In the genomic region with DNA sequence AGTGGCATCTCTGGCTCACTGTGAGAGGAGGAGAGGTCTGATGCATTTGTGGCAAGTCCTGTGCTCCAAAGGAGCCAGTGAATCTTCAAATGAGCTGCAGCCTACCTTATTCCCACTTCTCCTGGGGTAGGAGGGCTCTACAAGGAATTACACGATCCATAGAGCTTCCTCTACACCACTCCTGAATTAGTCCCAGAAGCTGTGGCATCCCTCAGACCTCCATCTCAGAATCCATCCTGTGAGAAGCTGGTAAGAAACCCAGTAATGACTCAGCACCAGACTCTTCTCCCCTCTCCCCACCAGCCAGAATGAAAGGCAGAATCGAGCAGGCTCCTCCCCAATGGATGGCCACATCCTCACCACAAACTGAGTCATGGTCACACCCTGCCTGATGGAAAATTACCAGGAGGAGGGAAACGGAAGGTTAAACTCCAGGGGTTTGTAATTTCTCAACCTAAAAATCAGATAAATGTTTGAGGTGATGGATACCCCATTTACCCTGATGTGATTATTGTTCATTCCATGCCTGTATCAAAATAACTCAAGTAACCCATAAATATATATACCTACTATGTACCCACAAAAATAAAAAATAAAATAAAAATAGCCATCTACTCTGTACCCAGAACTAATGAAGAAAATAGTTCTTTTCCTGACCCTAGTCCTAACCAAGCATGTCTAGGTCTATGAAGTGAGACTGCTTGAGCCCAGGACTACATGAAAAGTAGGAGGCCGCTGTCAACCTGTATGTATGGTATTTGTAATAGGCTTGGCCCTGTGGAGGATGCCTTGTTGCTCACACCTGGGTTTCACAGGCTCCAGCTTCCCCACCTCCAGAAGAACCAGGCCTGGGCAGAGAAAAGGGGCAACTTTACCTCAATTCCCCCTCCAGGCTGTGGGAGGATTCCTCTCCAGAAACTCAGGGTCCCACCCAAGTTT, we compare ENCODE assay signal across 8 cellular contexts. TPM values are rescaled to one million over a fixed set of nuclear protein-coding genes. Genes with fewer than 3 reads are reported as not detected.
DNase-seq lines count a peak whose midpoint lies in the region; ATAC-seq, FAIRE-seq and TF ChIP-seq lines count a peak whose summit lies in the region.

No MANE protein-coding gene starts in this region.

- H3K9me3 ChIP-seq in GM12878 (replicated peaks; ENCODE audit: control insufficient read depth, insufficient read depth, low read length), result no peaks in the 10 kb centered on the region

- peak overlapping the region; percentile 89 for H3K27ac Mint-ChIP-seq in T-helper 1 cell treated with Interleukin-12 subunit alpha and Interleukin-12 subunit beta and Interleukin-4 antibody, amounts not matched to agents 30 μg/mL and 1 μg/mL, for 36 hours

- DNase-seq in AG09319 (ENCODE audit: extremely low read depth, low read depth) (peak; percentile 92), GM19239 (ENCODE audit: insufficient read length, low spot score) (no peak), GM12878 (ENCODE audit: low read depth, low spot score) (peak; percentile 51), kidney tubule cell (ENCODE audit: low spot score) (peak; percentile 97), NCI-H146 treated with DMSO at 0.1 percent for 48 hours (lab: John Stamatoyannopoulos, UW; ENCODE audit: unreplicated experiment) (no peak)
- DNase-seq in stimulated activated CD8-positive, alpha-beta memory T cell treated with anti-CD3 and anti-CD28 coated beads, Interleukin-7, amount 100 ng/mL, for 24 hours (ENCODE audit: low read depth), result peak; percentile 54

- RAD21 ChIA-PET in GM12878 (lab: Charles Lee; ENCODE audit: unreplicated experiment), result interaction anchor here (0.5 to 1.2 kb wide), 3 partner anchors 10 to 86 kb away, joined by 3 to 10 read pairs (median 3); no protein-coding TSS in a partner anchor

- no peak for TF ChIP-seq EP300 in GM12878 (IDR thresholded peaks at IDR 0.05; ENCODE audit: borderline replicate concordance in 1 of 2, control insufficient read depth in 1 of 2, low read depth in 2 of 2, low read length in 2 of 2)

- no peaks in the 10 kb centered on the region for H3K27me3 Mint-ChIP-seq in T-helper 1 cell treated with Interleukin-12 subunit alpha and Interleukin-12 subunit beta and Interleukin-4 antibody, amounts not matched to agents 30 μg/mL and 1 μg/mL, for 36 hours (ENCODE audit: low read depth)

- ATAC-seq in HG03558 (IDR thresholded peaks at IDR 0.05; ENCODE audit: extremely low read depth, unreplicated experiment) (peak; percentile 45), GM12878 (peak; percentile 96)

- H3K4me3 Mint-ChIP-seq in T-helper 1 cell treated with Interleukin-12 subunit alpha and Interleukin-12 subunit beta and Interleukin-4 antibody, amounts not matched to agents 30 μg/mL and 1 μg/mL, for 36 hours, result peak overlapping the region; percentile 75

- BruUV-seq in GM12878 (replicated peaks; lab: Mats Ljungman, UMichigan), result no TSS peak

- WGBS in GM12878 (ENCODE audit: insufficient coverage, insufficient replicate concordance, low lambda C conversion rate, missing lambda C conversion rate), result 8% methylated on average over 4 of the region's 4 CpGs

- peak overlapping the region; percentile 30; the same call in 1 of the 2 replicates for H3K9ac ChIP-seq in GM12878 (ENCODE audit: control insufficient read depth, insufficient read depth, low read length)

- SMC1A ChIA-PET in GM12878 (lab: Charles Lee; ENCODE audit: uncharacterized antibody, unreplicated experiment), result interaction anchor here (1.3 to 1.4 kb wide), 2 partner anchors 9 to 11 kb away, joined by 4 read pairs; no protein-coding TSS in a partner anchor

- peaks cover 33% of the 10 kb centered on the region for H3K4me1 Mint-ChIP-seq in T-helper 1 cell treated with Interleukin-12 subunit alpha and Interleukin-12 subunit beta and Interleukin-4 antibody, amounts not matched to agents 30 μg/mL and 1 μg/mL, for 36 hours (ENCODE audit: low read depth)

- CTCF ChIA-PET in GM12878 (lab: Yijun Ruan, JAX), result interaction anchor here (1.0 to 2.7 kb wide), 3 partner anchors 10 to 11 kb away, joined by 3 to 12 read pairs (median 7); no protein-coding TSS in a partner anchor

- peak overlapping the region; percentile 59; the same call in 1 of the 2 replicates for H3K4me3 ChIP-seq in GM12878

- H3K36me3 ChIP-seq in GM12878 (ENCODE audit: control insufficient read depth in 2 of 2, insufficient read depth in 2 of 2, low read length in 1 of 2), result peaks cover 6 to 12% of the 10 kb centered on the region in 2 experiments

- no peak overlapping the region for H2AFZ ChIP-seq in GM12878 (ENCODE audit: control insufficient read depth, low read depth, low read length)

- no peak for TF ChIP-seq RAD21 in GM12878 (IDR thresholded peaks at IDR 0.05; ENCODE audit: insufficient read depth, low read depth, low read length)

- POLR2A ChIA-PET in GM12878 (lab: Charles Lee), result interaction anchor here (0.6 to 1.1 kb wide), 4 partner anchors 9 to 1730 kb away, joined by 3 to 11 read pairs (median 4); no protein-coding TSS in a partner anchor

- H3K27ac ChIP-seq in GM12878 (ENCODE audit: control insufficient read depth, insufficient read depth), result peak overlapping the region; percentile 67

- intact Hi-C loops in GM12878 (cut with micrococcal nuclease; ENCODE audit: unreplicated experiment), result no loop called here

- peaks cover 25% of the 10 kb centered on the region for H3K36me3 Mint-ChIP-seq in T-helper 1 cell treated with Interleukin-12 subunit alpha and Interleukin-12 subunit beta and Interleukin-4 antibody, amounts not matched to agents 30 μg/mL and 1 μg/mL, for 36 hours (ENCODE audit: low read depth)

- no peak for TF ChIP-seq POLR2A in GM12878 (IDR thresholded peaks at IDR 0.05; ENCODE audit: low read depth, low read length)

- peak overlapping the region; percentile 67 for H3K4me2 ChIP-seq in GM12878 (ENCODE audit: control insufficient read depth, insufficient read depth)

- no peaks in the 10 kb centered on the region for H4K20me1 ChIP-seq in GM12878 (ENCODE audit: control insufficient read depth, insufficient read depth)

- TF ChIP-seq CTCF in AG09319 (IDR thresholded peaks at IDR 0.05; ENCODE audit: low read depth, low read length) (no peak), GM12878 (IDR thresholded peaks at IDR 0.05 in 2 of 3, conservative IDR thresholded peaks at IDR 0.05 in 1 of 3; ENCODE audit: control insufficient read depth in 2 of 3, extremely low read depth in 1 of 3, insufficient read depth in 1 of 3, low read depth in 3 of 3, low read length in 3 of 3) (no peak)

- H3K27me3 ChIP-seq in GM12878 (replicated peaks in 1 of 2; ENCODE audit: control insufficient read depth in 2 of 2, insufficient read depth in 2 of 2, low read length in 1 of 2), result no peaks in the 10 kb centered on the region

- FAIRE-seq in GM19239 (lab: Jason Lieb, UNC), result peak; percentile 87
- peak; percentile 44 for FAIRE-seq in GM12878 (lab: Jason Lieb, UNC)

- H3K4me1 ChIP-seq in GM12878 (ENCODE audit: control insufficient read depth, insufficient read depth, low read length), result peaks cover 8% of the 10 kb centered on the region; the same call in 1 of the 2 replicates

- H3K9me3 Mint-ChIP-seq in T-helper 1 cell treated with Interleukin-12 subunit alpha and Interleukin-12 subunit beta and Interleukin-4 antibody, amounts not matched to agents 30 μg/mL and 1 μg/mL, for 36 hours, result no peaks in the 10 kb centered on the region

- no peaks in the 10 kb centered on the region; the same call in 1 of the 2 replicates for H3K79me2 ChIP-seq in GM12878 (ENCODE audit: control insufficient read depth, insufficient read depth, low read length)

- in situ Hi-C loops in GM12878 (cut with MboI), result no loop called here

RNA-seq across cellular contexts. Expression of a gene that starts 6.6 kb away (rescaled TPM):
- 2,657 and 2,906 TPM in 2 replicates for total RNA-seq in GM12878 (2013; cell fraction: nucleolus; rRNA removed)
- total RNA-seq in GM12878 (2014; rRNA removed) (1,257 and 1,302 TPM in 2 replicates), GM12878 (2014; rRNA removed; fragmentation: Illumina TruSeq; extraction: Trizol) (912 and 984 TPM in 2 replicates), GM12878 (2021) (1,487 and 1,505 TPM in 2 replicates)
- 1,106 TPM for polyA plus RNA-seq in GM12878 (2011; ENCODE audit: low read depth)
- polyA plus RNA-seq in GM12878 (2011; rRNA removed) (2,011 and 2,640 TPM in 2 replicates), GM12878 (2014; fragmentation: Illumina TruSeq; extraction: Trizol) (1,523 and 1,631 TPM in 2 replicates), GM12878 (2014; fragmentation: Nextera tagmentation; extraction: Ambion mirVana) (100 to 1,000 TPM; 491 to 500 TPM), GM12878 (2014; rRNA removed) (1,361 and 1,456 TPM in 2 replicates), GM12878 (2016; fragmentation: Nextera tagmentation; extraction: Ambion mirVana) (1,000 to 10,000 TPM; 1,696 to 1,742 TPM)
- polyA plus RNA-seq in GM12878 (2011; cell fraction: cytosol; rRNA removed), result 2,081 and 2,225 TPM in 2 replicates
- polyA plus RNA-seq in GM12878 (2011; cell fraction: nucleus; rRNA removed), result 3,305 and 4,399 TPM in 2 replicates
- 1,702 and 1,753 TPM in 2 replicates for polyA plus RNA-seq in GM12878 (2012)
- 2,197 and 2,457 TPM in 2 replicates for polyA minus RNA-seq in GM12878 (2011; rRNA and poly(A)+ RNA removed)
- 720 and 815 TPM in 2 replicates for polyA minus RNA-seq in GM12878 (2011; cell fraction: cytosol; rRNA and poly(A)+ RNA removed)
- polyA minus RNA-seq in GM12878 (2011; cell fraction: nucleus; rRNA and poly(A)+ RNA removed), result 1,090 and 1,249 TPM in 2 replicates

RNA-seq across cellular contexts. Expression of a gene that starts 34.8 kb away (rescaled TPM):
- total RNA-seq in GM12878 (2013; cell fraction: nucleolus; rRNA removed), result 104 and 119 TPM in 2 replicates
- total RNA-seq in GM12878 (2014; rRNA removed) (26.3 and 31.2 TPM in 2 replicates), GM12878 (2014; rRNA removed; fragmentation: Illumina TruSeq; extraction: Trizol) (21.5 and 25.0 TPM in 2 replicates), GM12878 (2021) (38.3 and 40.0 TPM in 2 replicates)
- polyA plus RNA-seq in GM12878 (2011; ENCODE audit: low read depth), result 37.6 TPM
- polyA plus RNA-seq in GM12878 (2011; rRNA removed) (60.7 and 73.5 TPM in 2 replicates), GM12878 (2014; fragmentation: Illumina TruSeq; extraction: Trizol) (41.4 and 47.2 TPM in 2 replicates), GM12878 (2014; fragmentation: Nextera tagmentation; extraction: Ambion mirVana) (10 to 100 TPM; 14.3 to 23.7 TPM), GM12878 (2014; rRNA removed) (43.9 and 51.8 TPM in 2 replicates), GM12878 (2016; fragmentation: Nextera tagmentation; extraction: Ambion mirVana) (10 to 100 TPM; 15.5 to 27.6 TPM)
- polyA plus RNA-seq in GM12878 (2011; cell fraction: cytosol; rRNA removed), result 49.1 and 49.8 TPM in 2 replicates
- polyA plus RNA-seq in GM12878 (2011; cell fraction: nucleus; rRNA removed), result 245 and 317 TPM in 2 replicates
- 44.8 and 49.9 TPM in 2 replicates for polyA plus RNA-seq in GM12878 (2012)
- 39.3 and 65.1 TPM in 2 replicates for polyA minus RNA-seq in GM12878 (2011; rRNA and poly(A)+ RNA removed)
- polyA minus RNA-seq in GM12878 (2011; cell fraction: cytosol; rRNA and poly(A)+ RNA removed), result 9.0 and 13.4 TPM in 2 replicates
- polyA minus RNA-seq in GM12878 (2011; cell fraction: nucleus; rRNA and poly(A)+ RNA removed), result 45.9 and 59.0 TPM in 2 replicates

RNA-seq across cellular contexts. Expression of a gene that starts 40.0 kb away (rescaled TPM):
- not detected in 2 replicates for total RNA-seq in GM12878 (2013; cell fraction: nucleolus; rRNA removed)
- total RNA-seq in GM12878 (2014; rRNA removed), result not detected in 2 replicates
- total RNA-seq in GM12878 (2014; rRNA removed; fragmentation: Illumina TruSeq; extraction: Trizol), result not detected in 2 replicates
- total RNA-seq in GM12878 (2021), result not detected in 2 replicates
- polyA plus RNA-seq in GM12878 (2011; ENCODE audit: low read depth), result not detected
- not detected in 2 replicates for polyA plus RNA-seq in GM12878 (2011; rRNA removed)
- polyA plus RNA-seq in GM12878 (2011; cell fraction: cytosol; rRNA removed), result not detected in 2 replicates
- polyA plus RNA-seq in GM12878 (2011; cell fraction: nucleus; rRNA removed), result not detected in 2 replicates
- not detected in 2 replicates for polyA plus RNA-seq in GM12878 (2012)
- not detected in 2 replicates for polyA plus RNA-seq in GM12878 (2014; fragmentation: Illumina TruSeq; extraction: Trizol)
- under 1 TPM in 1 of 2 experiments, not detected in 1; 0.02 TPM for polyA plus RNA-seq in GM12878 (2014; fragmentation: Nextera tagmentation; extraction: Ambion mirVana)
- polyA plus RNA-seq in GM12878 (2014; rRNA removed), result not detected in 2 replicates
- under 1 TPM in 1 of 2 experiments, not detected in 1; 0.35 TPM for polyA plus RNA-seq in GM12878 (2016; fragmentation: Nextera tagmentation; extraction: Ambion mirVana)
- polyA minus RNA-seq in GM12878 (2011; rRNA and poly(A)+ RNA removed), result not detected in 2 replicates
- polyA minus RNA-seq in GM12878 (2011; cell fraction: cytosol; rRNA and poly(A)+ RNA removed), result not detected in 2 replicates
- not detected in 2 replicates for polyA minus RNA-seq in GM12878 (2011; cell fraction: nucleus; rRNA and poly(A)+ RNA removed)

Comparison
In these comparisons a context has a peak if more than half of its experiments do, and no peak if none do; other contexts are left out.
1. DNase-seq: peak in AG09319 (single experiment), GM12878 (single experiment), kidney tubule cell (single experiment) and stimulated activated CD8-positive, alpha-beta memory T cell treated with anti-CD3 and anti-CD28 coated beads, Interleukin-7, amount 100 ng/mL, for 24 hours (single experiment); none in GM19239 (single experiment) and NCI-H146 treated with DMSO at 0.1 percent for 48 hours (single experiment).